ENCODE assay signal across 7 cellular contexts in genomic region chr6:99521557-99522286, GRCh38. TPM values are rescaled to one million over a fixed set of nuclear protein-coding genes. Genes with fewer than 3 reads are reported as not detected.
DNase-seq lines count a peak whose midpoint lies in the region; ATAC-seq and TF ChIP-seq lines count a peak whose summit lies in the region.

No MANE protein-coding gene starts in this region.

- H3K27ac Mint-ChIP-seq in stimulated activated memory B cell treated with anti-CD40 and anti-IgM and Interleukin-4, amounts not matched to agents 10 μg/mL and 1 μg/mL and 100 μg/mL, for 72 hours: peak overlapping the region; percentile 97

- intact Hi-C loops in ascending aorta (cut with DNase I): no loop called here

- DNase-seq in GM12865 (ENCODE audit: low read depth): no peak
- DNase-seq in HuH-7.5 (ENCODE audit: low spot score): peak; percentile 37
- no peak for DNase-seq in ascending aorta (ENCODE audit: low spot score in 2 of 2)
- no peak for DNase-seq in superior temporal gyrus (ENCODE audit: extremely low spot score)

- H3K4me3 Mint-ChIP-seq in stimulated activated memory B cell treated with anti-CD40 and anti-IgM and Interleukin-4, amounts not matched to agents 10 μg/mL and 1 μg/mL and 100 μg/mL, for 72 hours: peak overlapping the region; percentile 98

- peaks cover 30% of the 10 kb centered on the region for H3K4me1 Mint-ChIP-seq in stimulated activated memory B cell treated with anti-CD40 and anti-IgM and Interleukin-4, amounts not matched to agents 10 μg/mL and 1 μg/mL and 100 μg/mL, for 72 hours

- H3K4me1 ChIP-seq in ascending aorta: peaks cover 0 to 3% of the 10 kb centered on the region in 2 donors

- H3K9me3 ChIP-seq in ascending aorta (no peaks in the 10 kb centered on the region), iPS-18c (ENCODE audit: control insufficient read depth, insufficient read depth, low read length) (peaks cover 2% of the 10 kb centered on the region)

- H3K36me3 ChIP-seq in ascending aorta: no peaks in the 10 kb centered on the region

- H3K27me3 Mint-ChIP-seq in stimulated activated memory B cell treated with anti-CD40 and anti-IgM and Interleukin-4, amounts not matched to agents 10 μg/mL and 1 μg/mL and 100 μg/mL, for 72 hours: no peaks in the 10 kb centered on the region

- H3K9me3 Mint-ChIP-seq in stimulated activated memory B cell treated with anti-CD40 and anti-IgM and Interleukin-4, amounts not matched to agents 10 μg/mL and 1 μg/mL and 100 μg/mL, for 72 hours: no peaks in the 10 kb centered on the region

- H3K36me3 Mint-ChIP-seq in stimulated activated memory B cell treated with anti-CD40 and anti-IgM and Interleukin-4, amounts not matched to agents 10 μg/mL and 1 μg/mL and 100 μg/mL, for 72 hours: no peaks in the 10 kb centered on the region

- TF ChIP-seq CTCF in GM12865 (IDR thresholded peaks at IDR 0.05; ENCODE audit: insufficient read depth, low read depth, low read length, missing control alignments) (no peak), ascending aorta (IDR thresholded peaks at IDR 0.05) (no peak)

- peak overlapping the region; percentile 92 to 94 for H3K27ac ChIP-seq in ascending aorta

- peak overlapping the region; percentile 81 for H3K4me3 ChIP-seq in GM12865 (ENCODE audit: low read depth, low read length)
- H3K4me3 ChIP-seq in ascending aorta: peak overlapping the region; percentile 67 to 96
- H3K4me3 ChIP-seq in iPS-18c (ENCODE audit: insufficient read depth, low read depth, low read length): peak overlapping the region; percentile 93

- no peaks in the 10 kb centered on the region for H3K27me3 ChIP-seq in ascending aorta

- ATAC-seq in GM21717 (IDR thresholded peaks at IDR 0.05; ENCODE audit: unreplicated experiment): peak; percentile 33
- peak; percentile 37 for ATAC-seq in stimulated activated memory B cell treated with anti-CD40 and anti-IgM and Interleukin-4, amounts not matched to agents 10 μg/mL and 1 μg/mL and 100 μg/mL, for 72 hours

RNA-seq across cellular contexts. Expression of gene USP45, which starts 6.5 kb away (rescaled TPM):
- 6.0 TPM for total RNA-seq in ascending aorta

RNA-seq across cellular contexts. Expression of gene CCNC, which starts 46.7 kb away (rescaled TPM):
- 29.9 TPM for total RNA-seq in ascending aorta
